9 cellular contexts compared by ENCODE assay signal in the genomic region with DNA sequence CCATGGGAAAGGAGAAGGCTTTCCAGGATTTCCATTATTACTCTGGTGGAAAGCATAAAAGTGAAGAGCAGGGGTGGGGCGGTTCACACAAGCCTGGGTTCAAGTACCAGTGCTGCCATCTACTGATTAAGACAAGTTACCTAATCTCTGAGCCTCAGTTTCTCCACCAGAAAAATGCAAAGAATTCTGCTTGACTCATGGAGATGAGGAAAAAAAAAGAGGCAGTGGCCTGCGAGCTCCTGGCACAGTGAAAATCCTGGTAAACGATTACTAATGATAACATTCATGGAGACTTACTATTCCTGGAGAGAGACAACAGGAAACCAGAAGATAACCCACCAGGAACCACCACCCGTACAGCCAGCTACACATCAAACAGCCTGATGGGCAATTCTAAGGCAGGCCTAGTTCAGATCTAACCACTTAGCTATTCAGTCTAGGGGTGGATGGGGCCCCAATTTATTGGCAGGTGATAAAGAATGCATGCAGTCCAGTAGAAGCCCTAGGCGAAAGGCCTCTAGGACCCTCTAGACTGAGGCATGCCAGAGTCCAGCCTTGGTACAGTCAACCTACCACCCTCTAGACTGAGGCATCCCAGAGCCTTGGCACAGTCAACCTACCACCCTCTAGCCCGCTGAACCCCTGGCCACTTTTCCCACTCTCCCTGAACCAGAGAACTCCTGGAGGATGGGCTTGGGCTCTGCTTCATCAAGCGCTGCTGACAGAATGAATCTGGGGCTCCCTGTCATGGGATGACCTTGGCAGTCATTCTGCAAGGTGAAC. TPM values are rescaled to one million over a fixed set of nuclear protein-coding genes. Genes with fewer than 3 reads are reported as not detected.
A peak's percentile ranks its signal among the peaks of the same experiment; 100 is the strongest.
DNase-seq lines count a peak whose midpoint lies in the region; ATAC-seq, FAIRE-seq and TF ChIP-seq lines count a peak whose summit lies in the region.
"Had no signal": no experiment of that assay in that cellular context is flagged by ENCODE, and none has a peak within 500 bp of the region (broad histone marks: within the 10 kb centered on the region; RNA-seq: fewer than 3 reads in every experiment).

No MANE protein-coding gene starts in this region.

- peak; percentile 86 for DNase-seq in RCC 7860 (ENCODE audit: low spot score)
- DNase-seq in fibroblast of the aortic adventitia (ENCODE audit: low read depth) = peak; percentile 64
- DNase-seq in pancreas = peak in 2 of 6 donors; percentile 27 to 53
- DNase-seq in stimulated activated CD4-positive, alpha-beta T cell treated with anti-CD3 and anti-CD28 coated beads, Interleukin-12 subunit alpha, Interleukin-12 subunit beta, amount 100 ng/mL, for 4 hours = no peak
- DNase-seq in NOMO-1 treated with DMSO at 0.1 percent for 48 hours (lab: John Stamatoyannopoulos, UW; ENCODE audit: unreplicated experiment) = no peak
- no peak for DNase-seq in KG1 (lab: John Stamatoyannopoulos, UW)

- ATAC-seq in pancreas (no peak), GM19397 (IDR thresholded peaks at IDR 0.05; ENCODE audit: unreplicated experiment) (no peak)

- peak; percentile 5 for TF ChIP-seq CTCF in fibroblast of the aortic adventitia (IDR thresholded peaks at IDR 0.05; ENCODE audit: insufficient read depth, low read length)
- TF ChIP-seq CTCF in pancreas (IDR thresholded peaks at IDR 0.05) = no peak

- no peak overlapping the region for H3K9ac ChIP-seq in BLaER1 treated with 17β-estradiol and CSF1 and Interleukin-3, amounts not matched to agents 10 nM and 100 nM

- no peaks in the 10 kb centered on the region for H3K36me3 ChIP-seq in BLaER1 treated with 17β-estradiol and CSF1 and Interleukin-3, amounts not matched to agents 10 nM and 100 nM
- H3K36me3 ChIP-seq in pancreas = peaks cover 0 to 34% (median 4%) of the 10 kb centered on the region in 3 donors

- intact Hi-C loops in pancreas (cut with DNase I) = loop anchor here in 2 of 3 donors (10.0 kb wide), 1 partner anchor 103 kb away; no protein-coding TSS in a partner anchor

- no peaks in the 10 kb centered on the region for H3K9me3 ChIP-seq in BLaER1 treated with 17β-estradiol and CSF1 and Interleukin-3, amounts not matched to agents 10 nM and 100 nM (replicated peaks in 1 of 11)
- no peaks in the 10 kb centered on the region for H3K9me3 ChIP-seq in pancreas

- H3K27ac ChIP-seq in BLaER1 treated with 17β-estradiol and CSF1 and Interleukin-3, amounts not matched to agents 10 nM and 100 nM = no peak overlapping the region
- H3K27ac ChIP-seq in pancreas = peak overlapping the region in 3 of 4 donors; percentile 16 to 39 (median 36)

- peak overlapping the region in 9 of 11 experiments; percentile 52 to 87 (median 74); a peak in 18 of 22 replicates for H3K4me2 ChIP-seq in BLaER1 treated with 17β-estradiol and CSF1 and Interleukin-3, amounts not matched to agents 10 nM and 100 nM

- WGBS in pancreas, 2 donors = 49 to 52% methylated on average over 7 of the region's 7 CpGs

- H3K4me3 ChIP-seq in BLaER1 treated with 17β-estradiol and CSF1 and Interleukin-3, amounts not matched to agents 10 nM and 100 nM = no peak overlapping the region
- H3K4me3 ChIP-seq in fibroblast of the aortic adventitia (ENCODE audit: low read depth, low read length) (peak overlapping the region; percentile 97), pancreas (peak overlapping the region in 2 of 4 donors; percentile 71 to 74)

- peaks cover 0 to 32% (median 11%) of the 10 kb centered on the region in 11 experiments; a peak in 12 of 22 replicates for H4K20me1 ChIP-seq in BLaER1 treated with 17β-estradiol and CSF1 and Interleukin-3, amounts not matched to agents 10 nM and 100 nM

- peaks cover 28 to 72% (median 39%) of the 10 kb centered on the region in 11 experiments for H3K27me3 ChIP-seq in BLaER1 treated with 17β-estradiol and CSF1 and Interleukin-3, amounts not matched to agents 10 nM and 100 nM
- no peaks in the 10 kb centered on the region for H3K27me3 ChIP-seq in pancreas

- FAIRE-seq in RCC 7860 (lab: Jason Lieb, UNC) (peak; percentile 84), pancreas (lab: Jason Lieb, UNC) (no peak)

- H3K4me1 ChIP-seq in BLaER1 treated with 17β-estradiol and CSF1 and Interleukin-3, amounts not matched to agents 10 nM and 100 nM = peaks cover 16 to 69% (median 38%) of the 10 kb centered on the region in 10 experiments; a peak in 19 of 20 replicates
- H3K4me1 ChIP-seq in pancreas = peaks cover 0 to 4% (median 4%) of the 10 kb centered on the region in 3 donors

RNA-seq across cellular contexts. Expression of gene AMOTL2, which starts 2.5 kb away (rescaled TPM):
- 65.0 and 75.7 TPM in 2 replicates for total RNA-seq in fibroblast of the aortic adventitia (ENCODE audit: low replicate concordance)
- total RNA-seq in pancreas = 10 to 100 TPM; 25.3 to 35.7 (median 32.4) TPM
- 10 to 100 TPM; 11.9 to 17.9 TPM for polyA plus RNA-seq in pancreas
- total RNA-seq: T-helper 1 cell treated with Interleukin-12 subunit alpha and Interleukin-12 subunit beta and Interleukin-4 antibody, amounts not matched to agents 30 ng/mL and 1 ng/mL, for 36 hours had no signal

Comparison
In these comparisons a context has a peak if more than half of its experiments do, and no peak if none do; other contexts are left out.
1. H3K27ac ChIP-seq: peak in pancreas (3 of 4); none in BLaER1 treated with 17β-estradiol and CSF1 and Interleukin-3, amounts not matched to agents 10 nM and 100 nM (0 of 11).
2. DNase-seq: peak in RCC 7860 (single experiment) and fibroblast of the aortic adventitia (single experiment); none in stimulated activated CD4-positive, alpha-beta T cell treated with anti-CD3 and anti-CD28 coated beads, Interleukin-12 subunit alpha, Interleukin-12 subunit beta, amount 100 ng/mL, for 4 hours (single experiment), NOMO-1 treated with DMSO at 0.1 percent for 48 hours (single experiment) and KG1 (single experiment).